8 cellular contexts compared by ENCODE assay signal in the genomic region with DNA sequence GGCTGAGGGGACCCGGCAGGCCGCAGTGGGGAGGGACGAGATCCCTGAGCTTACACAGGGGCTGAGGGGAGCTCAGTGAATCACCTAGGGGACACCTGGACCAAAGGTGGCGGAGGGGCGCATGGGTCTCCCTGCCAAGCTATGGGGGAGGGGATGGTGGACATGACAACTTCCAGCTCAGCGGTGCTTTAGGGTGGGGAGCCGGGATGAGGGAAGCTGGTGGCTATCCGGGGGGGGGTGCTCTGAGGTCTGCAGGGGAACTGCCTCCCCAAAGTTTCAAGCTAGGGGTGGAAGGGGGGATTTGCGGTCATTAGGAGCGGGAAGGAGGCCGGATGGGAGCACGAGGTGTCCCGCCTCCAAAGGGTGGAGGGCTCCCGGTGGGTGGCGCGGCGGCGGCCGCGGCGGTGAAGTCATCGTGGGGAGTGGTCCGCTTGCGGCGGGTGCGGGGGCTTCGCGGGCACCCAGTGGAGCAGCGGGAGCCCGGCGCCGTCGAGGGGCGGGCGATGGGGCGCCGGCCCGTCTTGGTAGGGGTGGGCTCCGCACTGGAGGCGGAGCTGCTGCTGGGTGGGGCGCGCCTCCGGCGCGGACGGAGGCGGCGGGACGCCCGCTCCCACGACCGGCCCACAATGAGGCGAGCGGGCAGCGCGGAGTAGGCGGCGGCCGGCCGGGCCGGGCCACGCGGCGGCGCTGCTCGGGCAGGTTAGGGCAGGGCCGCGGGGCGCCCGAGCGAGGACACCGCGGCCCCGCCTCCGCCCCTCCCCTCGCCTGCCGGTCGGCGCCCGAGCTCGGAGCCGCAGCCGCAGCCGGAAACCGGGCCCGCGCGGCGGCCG. TPM values are rescaled to one million over a fixed set of nuclear protein-coding genes. Genes with fewer than 3 reads are reported as not detected.
A peak's percentile ranks its signal among the peaks of the same experiment; 100 is the strongest.
DNase-seq lines count a peak whose midpoint lies in the region; ATAC-seq and TF ChIP-seq lines count a peak whose summit lies in the region.

A gene with protein sequence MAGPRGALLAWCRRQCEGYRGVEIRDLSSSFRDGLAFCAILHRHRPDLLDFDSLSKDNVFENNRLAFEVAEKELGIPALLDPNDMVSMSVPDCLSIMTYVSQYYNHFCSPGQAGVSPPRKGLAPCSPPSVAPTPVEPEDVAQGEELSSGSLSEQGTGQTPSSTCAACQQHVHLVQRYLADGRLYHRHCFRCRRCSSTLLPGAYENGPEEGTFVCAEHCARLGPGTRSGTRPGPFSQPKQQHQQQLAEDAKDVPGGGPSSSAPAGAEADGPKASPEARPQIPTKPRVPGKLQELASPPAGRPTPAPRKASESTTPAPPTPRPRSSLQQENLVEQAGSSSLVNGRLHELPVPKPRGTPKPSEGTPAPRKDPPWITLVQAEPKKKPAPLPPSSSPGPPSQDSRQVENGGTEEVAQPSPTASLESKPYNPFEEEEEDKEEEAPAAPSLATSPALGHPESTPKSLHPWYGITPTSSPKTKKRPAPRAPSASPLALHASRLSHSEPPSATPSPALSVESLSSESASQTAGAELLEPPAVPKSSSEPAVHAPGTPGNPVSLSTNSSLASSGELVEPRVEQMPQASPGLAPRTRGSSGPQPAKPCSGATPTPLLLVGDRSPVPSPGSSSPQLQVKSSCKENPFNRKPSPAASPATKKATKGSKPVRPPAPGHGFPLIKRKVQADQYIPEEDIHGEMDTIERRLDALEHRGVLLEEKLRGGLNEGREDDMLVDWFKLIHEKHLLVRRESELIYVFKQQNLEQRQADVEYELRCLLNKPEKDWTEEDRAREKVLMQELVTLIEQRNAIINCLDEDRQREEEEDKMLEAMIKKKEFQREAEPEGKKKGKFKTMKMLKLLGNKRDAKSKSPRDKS (plus strand): TSS at position 764 of the 830 bp plus-strand sequence. CDS start 126 bp downstream, outside the sequence.

- TF ChIP-seq CTCF in upper lobe of right lung (IDR thresholded peaks at IDR 0.05) = no peak

- WGBS in trophoblast cell (ENCODE audit: extremely low coverage, insufficient coverage, insufficient read length) = no CpG with 5 or more reads among the region's 90 CpGs

- peak within 1 kb of the TSS; percentile 94 for H4K12ac ChIP-seq in trophoblast cell (ENCODE audit: low read depth, low read length)

- peaks cover 36% of the 10 kb centered on the region for H3K79me1 ChIP-seq in trophoblast cell (ENCODE audit: low read length)

- H3K4me3 ChIP-seq in SK-N-MC = peak within 1 kb of the TSS; percentile 86
- H3K4me3 ChIP-seq in trophoblast cell (ENCODE audit: low read depth, low read length) = peak within 1 kb of the TSS; percentile 85
- H3K4me3 ChIP-seq in upper lobe of right lung = peak within 1 kb of the TSS; percentile 55

- H3K4me3 Mint-ChIP-seq in activated naive CD8-positive, alpha-beta T cell = peak within 1 kb of the TSS; percentile 85

- peak within 1 kb of the TSS; percentile 85 for H2AFZ ChIP-seq in trophoblast cell (ENCODE audit: insufficient read depth, low read length, poor library complexity)

- peak within 1 kb of the TSS; percentile 99 for H2BK120ac ChIP-seq in trophoblast cell (ENCODE audit: insufficient read depth, low read length, poor library complexity)

- peak within 1 kb of the TSS; percentile 98 for H3K14ac ChIP-seq in trophoblast cell (ENCODE audit: low read length)

- peak within 1 kb of the TSS; percentile 86 for H2BK12ac ChIP-seq in trophoblast cell (ENCODE audit: low read length)

- H3K9ac ChIP-seq in SK-N-MC (ENCODE audit: insufficient read length) (peak within 1 kb of the TSS; percentile 74), trophoblast cell (ENCODE audit: low read length) (peak within 1 kb of the TSS; percentile 79)

- H3K36me3 Mint-ChIP-seq in activated naive CD8-positive, alpha-beta T cell = no peaks in the 10 kb centered on the region

- H3K18ac ChIP-seq in trophoblast cell (ENCODE audit: low read length) = peak within 1 kb of the TSS; percentile 99

- H3K23ac ChIP-seq in trophoblast cell (ENCODE audit: low read length) = no peak within 1 kb of the TSS

- peaks cover 28 to 35% of the 10 kb centered on the region in 2 experiments for H3K4me1 ChIP-seq in trophoblast cell (ENCODE audit: control insufficient read depth in 1 of 2, insufficient read depth in 2 of 2, low read length in 2 of 2)
- H3K4me1 ChIP-seq in upper lobe of right lung = peaks cover 15% of the 10 kb centered on the region

- ATAC-seq in GM19372 (IDR thresholded peaks at IDR 0.05; ENCODE audit: low read depth, unreplicated experiment) = peak; percentile 85
- peak; percentile 92 for ATAC-seq in upper lobe of right lung

- peaks cover 31% of the 10 kb centered on the region for H3K79me2 ChIP-seq in trophoblast cell (ENCODE audit: control insufficient read depth, insufficient read depth, low read length, poor library complexity)

- peak within 1 kb of the TSS; percentile 65 for H3K4me2 ChIP-seq in trophoblast cell (ENCODE audit: low read length)

- H3K27me3 ChIP-seq in trophoblast cell (ENCODE audit: insufficient read depth, low read length) (no peaks in the 10 kb centered on the region), upper lobe of right lung (no peaks in the 10 kb centered on the region)

- H3K36me3 ChIP-seq in SK-N-MC (ENCODE audit: insufficient read depth, low read length) (no peaks in the 10 kb centered on the region), trophoblast cell (ENCODE audit: control insufficient read depth in 1 of 2, insufficient read depth in 2 of 2, low read length in 2 of 2) (peaks cover 9 to 13% of the 10 kb centered on the region in 2 experiments), upper lobe of right lung (no peaks in the 10 kb centered on the region)

- peak within 1 kb of the TSS; percentile 99 for H3K4ac ChIP-seq in trophoblast cell (ENCODE audit: low read depth, low read length)

- no peaks in the 10 kb centered on the region for H3K9me3 Mint-ChIP-seq in activated naive CD8-positive, alpha-beta T cell (ENCODE audit: low read depth)

- peak within 1 kb of the TSS; percentile 97 for H4K8ac ChIP-seq in trophoblast cell (ENCODE audit: low read depth, low read length)

- H3K27ac ChIP-seq in SK-N-MC (peak within 1 kb of the TSS; percentile 49), trophoblast cell (ENCODE audit: low read depth, low read length) (peak within 1 kb of the TSS; percentile 99), upper lobe of right lung (peak within 1 kb of the TSS; percentile 66)

- no peaks in the 10 kb centered on the region for H3K27me3 Mint-ChIP-seq in activated naive CD8-positive, alpha-beta T cell

- peak within 1 kb of the TSS; percentile 96 for H2AK5ac ChIP-seq in trophoblast cell (ENCODE audit: low read length)

- DNase-seq in CD1c-positive myeloid dendritic cell (ENCODE audit: extremely low spot score) (peak; percentile 77), HK-2 (ENCODE audit: unreplicated experiment) (peak; percentile 80), SK-N-MC (ENCODE audit: low read depth, low spot score) (no peak), head of caudate nucleus (peak in 38 of 42 donors; percentile 23 to 80 (median 61)), trophoblast cell (peak; percentile 62 to 82), upper lobe of right lung (peak; percentile 89)

- H4K91ac ChIP-seq in trophoblast cell (ENCODE audit: low read depth, low read length) = peak within 1 kb of the TSS; percentile 99

- peak within 1 kb of the TSS; percentile 81 for H3K27ac Mint-ChIP-seq in activated naive CD8-positive, alpha-beta T cell

- H3K9me3 ChIP-seq in SK-N-MC (ENCODE audit: low read depth, low read length) = no peaks in the 10 kb centered on the region
- no peaks in the 10 kb centered on the region for H3K9me3 ChIP-seq in trophoblast cell (ENCODE audit: insufficient read depth, low read depth, low read length)
- H3K9me3 ChIP-seq in upper lobe of right lung = no peaks in the 10 kb centered on the region

- intact Hi-C loops in head of caudate nucleus (cut with DNase I) (no loop called here), upper lobe of right lung (cut with DNase I) (no loop called here)

- peaks cover 30% of the 10 kb centered on the region for H3K4me1 Mint-ChIP-seq in activated naive CD8-positive, alpha-beta T cell (ENCODE audit: low read depth)

- peak within 1 kb of the TSS; percentile 98 for H2BK5ac ChIP-seq in trophoblast cell (ENCODE audit: low read depth, low read length, poor library complexity)

RNA-seq across cellular contexts. Expression of the gene that starts here (rescaled TPM):
- polyA plus RNA-seq in trophoblast cell (2013) = 103 and 108 TPM in 2 replicates
- 37.4 TPM for total RNA-seq in upper lobe of right lung

Comparison
In these comparisons a context has a peak if more than half of its experiments do, and no peak if none do; other contexts are left out.
1. H3K27ac ChIP-seq: peak in every context shown above with its lines; median percentile 99 in trophoblast cell; 66 in upper lobe of right lung; 49 in SK-N-MC.